29 cellular contexts compared by ENCODE assay signal in genomic region chr6:111024661-111025060, GRCh38.
"Had no signal": no experiment of that assay in that cellular context is flagged by ENCODE, and none has a peak within 500 bp of the region (broad histone marks: within the 10 kb centered on the region; RNA-seq: fewer than 3 reads in every experiment).

No MANE protein-coding gene starts in this region.

- H3K27ac ChIP-seq: colonic mucosa, epithelial cell of prostate, esophagus squamous epithelium, hepatocyte, left ventricle myocardium inferior, right lobe of liver, SJSA1, skin epidermis, uterus had no signal

- ATAC-seq: activated CD8-positive, alpha-beta memory T cell treated with anti-CD3 and anti-CD28 coated beads, Interleukin-2, amount 10 ng/mL, durations not matched to agents 7 days and 5 days; mucosa of descending colon; natural killer cell treated with Interleukin-12 subunit alpha and Interleukin-12 subunit beta and Interleukin-15 and Interleukin-18, amount 100 ng/mL, for 72 hours; right lobe of liver; stimulated activated naive CD8-positive, alpha-beta T cell treated with anti-CD3 and anti-CD28 coated beads, Interleukin-15, amount 100 ng/mL, for 72 hours had no signal

- H3K27me3 ChIP-seq: colonic mucosa, esophagus squamous epithelium, hepatocyte, right lobe of liver, SJSA1, uterus had no signal

- H3K27me3 Mint-ChIP-seq: activated CD4-positive, alpha-beta memory T cell treated with anti-CD3 and anti-CD28 coated beads, Interleukin-2, amount 10 ng/mL, durations not matched to agents 7 days and 5 days; activated CD4-positive, alpha-beta T cell treated with anti-CD3 and anti-CD28 coated beads, Interleukin-2, amount 10 ng/mL, durations not matched to agents 7 days and 5 days; activated CD8-positive, alpha-beta memory T cell treated with anti-CD3 and anti-CD28 coated beads, Interleukin-2, amount 10 ng/mL, durations not matched to agents 7 days and 5 days; activated naive CD8-positive, alpha-beta T cell treated with anti-CD3 and anti-CD28 coated beads, Interleukin-2, amount 10 ng/mL, durations not matched to agents 7 days and 5 days; natural killer cell treated with Interleukin-12 subunit alpha and Interleukin-12 subunit beta and Interleukin-15 and Interleukin-18, amount 100 ng/mL, for 72 hours; stimulated activated naive CD8-positive, alpha-beta T cell treated with anti-CD3 and anti-CD28 coated beads, Interleukin-15, amount 100 ng/mL, for 72 hours; type B pancreatic cell had no signal

- H2AFZ ChIP-seq: hepatocyte had no signal

- H3K36me3 ChIP-seq: colonic mucosa, uterus had no signal

- H3K4me3 ChIP-seq: colonic mucosa, esophagus squamous epithelium, hepatocyte, left ventricle myocardium inferior, lung, mucosa of descending colon, right lobe of liver, SJSA1, skin epidermis, uterus had no signal

- DNase-seq: activated CD4-positive, alpha-beta memory T cell treated with anti-CD3 and anti-CD28 coated beads, Interleukin-2, amount 10 ng/mL, durations not matched to agents 7 days and 5 days; activated CD4-positive, alpha-beta T cell treated with anti-CD3 and anti-CD28 coated beads, Interleukin-2, amount 10 ng/mL, durations not matched to agents 7 days and 5 days; activated CD4-positive, CD25-positive, alpha-beta regulatory T cell treated with anti-CD3 and anti-CD28 coated beads, Interleukin-2, amount 50 U/mL, for 72 hours; activated CD8-positive, alpha-beta memory T cell treated with anti-CD3 and anti-CD28 coated beads, Interleukin-2, amount 10 ng/mL, durations not matched to agents 7 days and 5 days; activated effector memory CD4-positive, alpha-beta T cell treated with Interleukin-2 at 50 U/mL for 16 hours; activated naive CD4-positive, alpha-beta T cell treated with anti-CD3 and anti-CD28 coated beads for 36 hours; activated naive CD8-positive, alpha-beta T cell treated with anti-CD3 and anti-CD28 coated beads, Interleukin-2, amount 10 ng/mL, durations not matched to agents 7 days and 5 days; colonic mucosa; effector CD8-positive, alpha-beta T cell; esophagus squamous epithelium; islet precursor cell; left ventricle myocardium inferior; mucosa of descending colon; right lobe of liver; stimulated activated CD4-positive, alpha-beta T cell treated with anti-CD3 and anti-CD28 coated beads, Interleukin-12 subunit alpha, Interleukin-12 subunit beta, amount 100 ng/mL, for 4 hours; stimulated activated CD4-positive, alpha-beta T cell treated with anti-CD3 and anti-CD28 coated beads, Interleukin-4, amount 100 ng/mL, for 1 hour; stimulated activated naive CD8-positive, alpha-beta T cell treated with anti-CD3 and anti-CD28 coated beads, Interleukin-15, amount 100 ng/mL, for 72 hours; substantia nigra; uterus had no signal

- H3K4me1 ChIP-seq: colonic mucosa, esophagus squamous epithelium, SJSA1, uterus had no signal

- H3K79me2 ChIP-seq: hepatocyte had no signal

- H3K27ac Mint-ChIP-seq: activated CD4-positive, alpha-beta memory T cell treated with anti-CD3 and anti-CD28 coated beads, Interleukin-2, amount 10 ng/mL, durations not matched to agents 7 days and 5 days; activated CD4-positive, alpha-beta T cell treated with anti-CD3 and anti-CD28 coated beads, Interleukin-2, amount 10 ng/mL, durations not matched to agents 7 days and 5 days; activated CD8-positive, alpha-beta memory T cell treated with anti-CD3 and anti-CD28 coated beads, Interleukin-2, amount 10 ng/mL, durations not matched to agents 7 days and 5 days; activated naive CD4-positive, alpha-beta T cell treated with anti-CD3 and anti-CD28 coated beads for 36 hours; activated naive CD8-positive, alpha-beta T cell treated with anti-CD3 and anti-CD28 coated beads, Interleukin-2, amount 10 ng/mL, durations not matched to agents 7 days and 5 days; type B pancreatic cell had no signal

- H3K9me3 ChIP-seq: colonic mucosa, esophagus squamous epithelium, left ventricle myocardium inferior, mucosa of descending colon, right lobe of liver, SJSA1, uterus had no signal

- H3K4me3 Mint-ChIP-seq: activated CD4-positive, alpha-beta memory T cell treated with anti-CD3 and anti-CD28 coated beads, Interleukin-2, amount 10 ng/mL, durations not matched to agents 7 days and 5 days; activated CD4-positive, alpha-beta T cell treated with anti-CD3 and anti-CD28 coated beads, Interleukin-2, amount 10 ng/mL, durations not matched to agents 7 days and 5 days; activated CD8-positive, alpha-beta memory T cell treated with anti-CD3 and anti-CD28 coated beads, Interleukin-2, amount 10 ng/mL, durations not matched to agents 7 days and 5 days; activated naive CD4-positive, alpha-beta T cell treated with anti-CD3 and anti-CD28 coated beads for 36 hours; activated naive CD8-positive, alpha-beta T cell treated with anti-CD3 and anti-CD28 coated beads, Interleukin-2, amount 10 ng/mL, durations not matched to agents 7 days and 5 days; natural killer cell treated with Interleukin-12 subunit alpha and Interleukin-12 subunit beta and Interleukin-15 and Interleukin-18, amount 100 ng/mL, for 72 hours; stimulated activated naive CD8-positive, alpha-beta T cell treated with anti-CD3 and anti-CD28 coated beads, Interleukin-15, amount 100 ng/mL, for 72 hours; type B pancreatic cell had no signal

- H3K4me1 Mint-ChIP-seq: activated CD4-positive, alpha-beta memory T cell treated with anti-CD3 and anti-CD28 coated beads, Interleukin-2, amount 10 ng/mL, durations not matched to agents 7 days and 5 days; activated CD4-positive, alpha-beta T cell treated with anti-CD3 and anti-CD28 coated beads, Interleukin-2, amount 10 ng/mL, durations not matched to agents 7 days and 5 days; activated CD8-positive, alpha-beta memory T cell treated with anti-CD3 and anti-CD28 coated beads, Interleukin-2, amount 10 ng/mL, durations not matched to agents 7 days and 5 days; activated naive CD8-positive, alpha-beta T cell treated with anti-CD3 and anti-CD28 coated beads, Interleukin-2, amount 10 ng/mL, durations not matched to agents 7 days and 5 days; stimulated activated naive CD8-positive, alpha-beta T cell treated with anti-CD3 and anti-CD28 coated beads, Interleukin-15, amount 100 ng/mL, for 72 hours had no signal

- H3K4me2 ChIP-seq: hepatocyte had no signal

- FAIRE-seq: bronchial epithelial cell, endometrium, frontal cortex had no signal

- H3K9me3 Mint-ChIP-seq: activated CD4-positive, alpha-beta memory T cell treated with anti-CD3 and anti-CD28 coated beads, Interleukin-2, amount 10 ng/mL, durations not matched to agents 7 days and 5 days; activated CD4-positive, alpha-beta T cell treated with anti-CD3 and anti-CD28 coated beads, Interleukin-2, amount 10 ng/mL, durations not matched to agents 7 days and 5 days; activated naive CD4-positive, alpha-beta T cell treated with anti-CD3 and anti-CD28 coated beads for 36 hours; activated naive CD8-positive, alpha-beta T cell treated with anti-CD3 and anti-CD28 coated beads, Interleukin-2, amount 10 ng/mL, durations not matched to agents 7 days and 5 days; natural killer cell treated with Interleukin-12 subunit alpha and Interleukin-12 subunit beta and Interleukin-15 and Interleukin-18, amount 100 ng/mL, for 72 hours; stimulated activated naive CD8-positive, alpha-beta T cell treated with anti-CD3 and anti-CD28 coated beads, Interleukin-15, amount 100 ng/mL, for 72 hours; type B pancreatic cell had no signal
